ENCODE assay signal across 8 cellular contexts in genomic region chr12:53220857-53221202, GRCh38. TPM values are rescaled to one million over a fixed set of nuclear protein-coding genes. Genes with fewer than 3 reads are reported as not detected.
DNase-seq lines count a peak whose midpoint lies in the region; ATAC-seq and TF ChIP-seq lines count a peak whose summit lies in the region.

No MANE protein-coding gene starts in this region.

- ATAC-seq in GM19035 (IDR thresholded peaks at IDR 0.05; ENCODE audit: unreplicated experiment) (peak; percentile 56), HG03378 (IDR thresholded peaks at IDR 0.05; ENCODE audit: unreplicated experiment) (peak; percentile 39), lower lobe of right lung (peak; percentile 92)
- peak; percentile 65 for ATAC-seq in activated CD8-positive, alpha-beta T cell treated with anti-CD3 and anti-CD28 coated beads for 36 hours

- POLR2A ChIA-PET in activated CD8-positive, alpha-beta T cell treated with anti-CD3 and anti-CD28 coated beads for 36 hours (lab: Charles Lee), result interaction anchor here (1.7 to 7.7 kb wide), 9 partner anchors 9 to 103 kb away, joined by 6 to 78 read pairs (median 13); partner anchors contain the start of genes CSAD, ESPL1, ITGB7 and MYG1

- no peaks in the 10 kb centered on the region for H3K36me3 ChIP-seq in lower lobe of right lung

- H3K27ac ChIP-seq in lower lobe of right lung, result peak overlapping the region; percentile 95

- peak overlapping the region; percentile 77 for H3K4me3 ChIP-seq in lower lobe of right lung

- no peak for TF ChIP-seq CTCF in AG09319 (IDR thresholded peaks at IDR 0.05; ENCODE audit: low read depth, low read length)
- TF ChIP-seq CTCF in activated CD8-positive, alpha-beta T cell treated with anti-CD3 and anti-CD28 coated beads for 36 hours (IDR thresholded peaks at IDR 0.05), result no peak
- no peak for TF ChIP-seq CTCF in lower lobe of right lung (IDR thresholded peaks at IDR 0.05)

- peak overlapping the region; percentile 96 for H3K27ac Mint-ChIP-seq in activated CD8-positive, alpha-beta T cell treated with anti-CD3 and anti-CD28 coated beads for 36 hours

- DNase-seq in AG09319 (ENCODE audit: extremely low read depth, low read depth) (peak; percentile 89), NCI-H82 treated with DMSO at 0.1 percent for 48 hours (lab: John Stamatoyannopoulos, UW; ENCODE audit: unreplicated experiment) (peak; percentile 47), ecto neural progenitor cell (ENCODE audit: low spot score) (peak; percentile 97), lower lobe of right lung (peak; percentile 97)
- DNase-seq in activated CD8-positive, alpha-beta T cell treated with anti-CD3 and anti-CD28 coated beads for 36 hours, result peak; percentile 92
- peak; percentile 67 to 80 for DNase-seq in stimulated activated CD4-positive, alpha-beta T cell treated with anti-CD3 and anti-CD28 coated beads, Interleukin-4, amount 100 ng/mL, for 4 hours

- H3K4me1 Mint-ChIP-seq in activated CD8-positive, alpha-beta T cell treated with anti-CD3 and anti-CD28 coated beads for 36 hours (ENCODE audit: low read depth), result peaks cover 74% of the 10 kb centered on the region

- H3K27me3 Mint-ChIP-seq in activated CD8-positive, alpha-beta T cell treated with anti-CD3 and anti-CD28 coated beads for 36 hours, result no peaks in the 10 kb centered on the region

- CTCF ChIA-PET in activated CD8-positive, alpha-beta T cell treated with anti-CD3 and anti-CD28 coated beads for 36 hours (lab: Charles Lee), result interaction anchor here (0.8 to 4.0 kb wide), 9 partner anchors 9 to 61 kb away, joined by 3 to 38 read pairs (median 5); partner anchors contain the start of genes CSAD and ESPL1

- intact Hi-C loops in activated CD8-positive, alpha-beta T cell treated with anti-CD3 and anti-CD28 coated beads for 36 hours (cut with micrococcal nuclease), result no loop called here
- intact Hi-C loops in lower lobe of right lung (cut with DNase I), result no loop called here

- H3K4me1 ChIP-seq in lower lobe of right lung, result peaks cover 78% of the 10 kb centered on the region

- H3K36me3 Mint-ChIP-seq in activated CD8-positive, alpha-beta T cell treated with anti-CD3 and anti-CD28 coated beads for 36 hours (ENCODE audit: low read depth), result peaks cover 5% of the 10 kb centered on the region

- H3K9me3 ChIP-seq in lower lobe of right lung, result no peaks in the 10 kb centered on the region

- H3K4me3 Mint-ChIP-seq in activated CD8-positive, alpha-beta T cell treated with anti-CD3 and anti-CD28 coated beads for 36 hours, result peak overlapping the region; percentile 92

- no peaks in the 10 kb centered on the region for H3K27me3 ChIP-seq in lower lobe of right lung (ENCODE audit: low read depth)

- H3K9me3 Mint-ChIP-seq in activated CD8-positive, alpha-beta T cell treated with anti-CD3 and anti-CD28 coated beads for 36 hours, result no peaks in the 10 kb centered on the region

RNA-seq across cellular contexts. Expression of gene RARG, which starts 11.2 kb away (rescaled TPM):
- total RNA-seq in activated CD8-positive, alpha-beta T cell treated with anti-CD3 and anti-CD28 coated beads for 36 hours, result 10 to 100 TPM; 19.7 to 20.3 TPM
- 30.1 TPM for total RNA-seq in lower lobe of right lung

RNA-seq across cellular contexts. Expression of gene ITGB7, which starts 13.8 kb away (rescaled TPM):
- 100 to 1,000 TPM; 121 to 137 TPM for total RNA-seq in activated CD8-positive, alpha-beta T cell treated with anti-CD3 and anti-CD28 coated beads for 36 hours
- total RNA-seq in lower lobe of right lung, result 9.7 TPM

RNA-seq across cellular contexts. Expression of gene CSAD, which starts 40.1 kb away (rescaled TPM):
- total RNA-seq in activated CD8-positive, alpha-beta T cell treated with anti-CD3 and anti-CD28 coated beads for 36 hours, result 10 to 100 TPM; 13.8 to 18.6 TPM
- 39.2 TPM for total RNA-seq in lower lobe of right lung

RNA-seq across cellular contexts. Expression of gene ZNF740, which starts 40.3 kb away (rescaled TPM):
- 10 to 100 TPM; 31.3 to 35.9 TPM for total RNA-seq in activated CD8-positive, alpha-beta T cell treated with anti-CD3 and anti-CD28 coated beads for 36 hours
- 49.5 TPM for total RNA-seq in lower lobe of right lung

RNA-seq across cellular contexts. Expression of gene ESPL1, which starts 47.3 kb away (rescaled TPM):
- total RNA-seq in activated CD8-positive, alpha-beta T cell treated with anti-CD3 and anti-CD28 coated beads for 36 hours, result 10 to 100 TPM; 62.1 to 63.4 TPM
- total RNA-seq in lower lobe of right lung, result 2.2 TPM

Comparison
In these comparisons a context has a peak if more than half of its experiments do, and no peak if none do; other contexts are left out.
1. Peak in every context shown above with its lines: DNase-seq, ATAC-seq, H3K4me3 ChIP-seq and H3K27ac ChIP-seq.
2. DNase-seq: peak in every context shown above with its lines; median percentile 97 in ecto neural progenitor cell; 97 in lower lobe of right lung; 92 in activated CD8-positive, alpha-beta T cell treated with anti-CD3 and anti-CD28 coated beads for 36 hours; 89 in AG09319; 74 in stimulated activated CD4-positive, alpha-beta T cell treated with anti-CD3 and anti-CD28 coated beads, Interleukin-4, amount 100 ng/mL, for 4 hours; 47 in NCI-H82 treated with DMSO at 0.1 percent for 48 hours.
3. ATAC-seq: peak in every context shown above with its lines; median percentile 92 in lower lobe of right lung; 65 in activated CD8-positive, alpha-beta T cell treated with anti-CD3 and anti-CD28 coated beads for 36 hours; 56 in GM19035; 39 in HG03378.
4. RNA of gene ITGB7, which starts 13.8 kb away (total RNA-seq): 121 to 137 TPM in activated CD8-positive, alpha-beta T cell treated with anti-CD3 and anti-CD28 coated beads for 36 hours; 9.7 TPM in lower lobe of right lung (single experiment); every median in the first group is over 10 times any median in the second.